In the genomic region with DNA sequence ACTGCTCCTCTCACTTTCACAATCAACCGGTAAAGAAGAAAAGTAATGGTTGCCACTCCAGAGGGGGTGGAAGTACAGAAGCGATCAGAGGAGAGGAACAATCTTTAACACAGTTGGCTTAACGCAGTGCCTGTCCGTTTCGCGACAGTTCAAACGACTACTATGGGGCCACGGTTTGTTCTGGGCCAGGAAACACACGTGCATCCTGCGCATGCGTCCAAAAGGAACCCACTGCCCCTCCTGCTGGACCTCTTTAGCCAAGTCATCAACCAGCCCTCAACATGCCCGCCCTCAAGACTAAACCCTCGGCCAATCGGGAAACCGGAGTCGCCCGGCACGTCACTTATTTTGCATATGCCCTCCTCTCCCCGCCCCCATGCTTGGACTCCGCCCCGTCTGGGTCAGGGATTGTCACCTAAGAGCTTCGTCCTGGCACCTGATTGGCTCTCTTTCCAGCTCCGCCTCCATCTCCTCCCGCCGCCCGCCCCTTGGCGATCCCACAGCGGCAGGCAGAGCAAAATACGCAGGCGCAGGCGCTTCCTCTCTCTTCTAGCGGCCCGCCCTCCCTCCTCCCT, we compare ENCODE assay signal across 8 cellular contexts. TPM values are rescaled to one million over a fixed set of nuclear protein-coding genes. Genes with fewer than 3 reads are reported as not detected.
DNase-seq lines count a peak whose midpoint lies in the region; ATAC-seq and TF ChIP-seq lines count a peak whose summit lies in the region.

No MANE protein-coding gene starts in this region.

- peak overlapping the region; percentile 96 for H3K27ac ChIP-seq in OCI-LY3 (ENCODE audit: low read length)
- H3K27ac ChIP-seq in psoas muscle = peak overlapping the region; percentile 99

- H3K9me3 Mint-ChIP-seq in activated naive CD8-positive, alpha-beta T cell (ENCODE audit: low read depth) = no peaks in the 10 kb centered on the region

- H4K20me1 ChIP-seq in OCI-LY3 (ENCODE audit: insufficient read depth, low read length) = peaks cover 35% of the 10 kb centered on the region

- TF ChIP-seq CTCF in HFF-Myc (IDR thresholded peaks at IDR 0.05; ENCODE audit: low read depth, low read length, missing control alignments) (no peak), OCI-LY3 (IDR thresholded peaks at IDR 0.05; ENCODE audit: low read depth, low read length) (no peak), psoas muscle (IDR thresholded peaks at IDR 0.05) (no peak)

- peak overlapping the region; percentile 98 for H3K4me2 ChIP-seq in OCI-LY3 (ENCODE audit: low read length)

- peaks cover 54% of the 10 kb centered on the region for H3K4me1 Mint-ChIP-seq in activated naive CD8-positive, alpha-beta T cell (ENCODE audit: low read depth)

- H3K36me3 Mint-ChIP-seq in activated naive CD8-positive, alpha-beta T cell = peaks cover 16% of the 10 kb centered on the region

- H3K4me1 ChIP-seq in OCI-LY3 (ENCODE audit: low read length) (peaks cover 52% of the 10 kb centered on the region), psoas muscle (peaks cover 31% of the 10 kb centered on the region)

- WGBS in psoas muscle, 3 donors = 0% methylated on average over 32 to 33 of the region's 33 CpGs

- H3K9me3 ChIP-seq in OCI-LY3 (ENCODE audit: insufficient read depth, low read length) (no peaks in the 10 kb centered on the region), psoas muscle (no peaks in the 10 kb centered on the region)

- peak overlapping the region; percentile 85 for H3K4me3 Mint-ChIP-seq in activated naive CD8-positive, alpha-beta T cell

- H3K79me2 ChIP-seq in OCI-LY3 (ENCODE audit: low read length) = peaks cover 46% of the 10 kb centered on the region

- peak; percentile 91 to 94 (median 92) for ATAC-seq in psoas muscle

- DNase-seq in HFF-Myc (ENCODE audit: extremely low read depth, low read depth) = peak; percentile 99
- peak; percentile 100 for DNase-seq in cardiac septum (ENCODE audit: low spot score)
- peak; percentile 100 for DNase-seq in psoas muscle
- no peak for DNase-seq in T1000 (lab: John Stamatoyannopoulos, UW)
- no peak for DNase-seq in stimulated activated naive CD4-positive, alpha-beta T cell treated with Interleukin-2 at 50 U/mL for 16 hours (lab: John Stamatoyannopoulos, UW)

- H3K36me3 ChIP-seq in OCI-LY3 (replicated peaks; ENCODE audit: low read depth, low read length) = peaks cover 32% of the 10 kb centered on the region
- H3K36me3 ChIP-seq in psoas muscle (ENCODE audit: insufficient read depth in 1 of 2, low read depth in 1 of 2) = peaks cover 2 to 32% of the 10 kb centered on the region in 2 donors

- H3K4me3 ChIP-seq in GM08714 (ENCODE audit: low read length) = peak overlapping the region; percentile 59; the same call in 1 of the 2 replicates
- H3K4me3 ChIP-seq in HFF-Myc (replicated peaks; ENCODE audit: low read depth, low read length) = peak overlapping the region; percentile 80
- peak overlapping the region; percentile 91 for H3K4me3 ChIP-seq in OCI-LY3 (ENCODE audit: low read length)
- peak overlapping the region; percentile 93 for H3K4me3 ChIP-seq in psoas muscle

- no peaks in the 10 kb centered on the region for H3K27me3 Mint-ChIP-seq in activated naive CD8-positive, alpha-beta T cell

- H3K9ac ChIP-seq in OCI-LY3 (ENCODE audit: low read length) = peak overlapping the region; percentile 96

- peaks cover 10% of the 10 kb centered on the region for H3K27me3 ChIP-seq in OCI-LY3 (ENCODE audit: low read depth, low read length)
- H3K27me3 ChIP-seq in psoas muscle (ENCODE audit: insufficient read depth in 3 of 3, low read length in 2 of 3) = no peaks in the 10 kb centered on the region

- no peak overlapping the region for H2AFZ ChIP-seq in OCI-LY3 (ENCODE audit: low read depth, low read length)

- peak overlapping the region; percentile 98 for H3K27ac Mint-ChIP-seq in activated naive CD8-positive, alpha-beta T cell

- intact Hi-C loops in cardiac septum (cut with DNase I) (loop anchor here (5.0 kb wide), 2 partner anchors 89 to 851 kb away; a partner anchor contains a TSS), psoas muscle (cut with DNase I) (loop anchor here (5.0 kb wide), 3 partner anchors 106 to 851 kb away; a partner anchor contains a TSS)

RNA-seq across cellular contexts. Expression of a gene that starts 0.3 kb away (rescaled TPM):
- total RNA-seq in cardiac septum (151 TPM), psoas muscle (100 to 1,000 TPM; 238 to 444 (median 343) TPM)
- 100 to 1,000 TPM; 175 to 394 (median 291) TPM for polyA plus RNA-seq in psoas muscle

Comparison
In these comparisons a context has a peak if more than half of its experiments do, and no peak if none do; other contexts are left out.
1. DNase-seq: peak in HFF-Myc (single experiment), cardiac septum (single experiment) and psoas muscle (2 of 2); none in T1000 (single experiment) and stimulated activated naive CD4-positive, alpha-beta T cell treated with Interleukin-2 at 50 U/mL for 16 hours (single experiment).
2. Peak in every context shown above with its lines, with median percentiles within 50 percentile points of each other: H3K4me3 ChIP-seq.